In the genomic region with DNA sequence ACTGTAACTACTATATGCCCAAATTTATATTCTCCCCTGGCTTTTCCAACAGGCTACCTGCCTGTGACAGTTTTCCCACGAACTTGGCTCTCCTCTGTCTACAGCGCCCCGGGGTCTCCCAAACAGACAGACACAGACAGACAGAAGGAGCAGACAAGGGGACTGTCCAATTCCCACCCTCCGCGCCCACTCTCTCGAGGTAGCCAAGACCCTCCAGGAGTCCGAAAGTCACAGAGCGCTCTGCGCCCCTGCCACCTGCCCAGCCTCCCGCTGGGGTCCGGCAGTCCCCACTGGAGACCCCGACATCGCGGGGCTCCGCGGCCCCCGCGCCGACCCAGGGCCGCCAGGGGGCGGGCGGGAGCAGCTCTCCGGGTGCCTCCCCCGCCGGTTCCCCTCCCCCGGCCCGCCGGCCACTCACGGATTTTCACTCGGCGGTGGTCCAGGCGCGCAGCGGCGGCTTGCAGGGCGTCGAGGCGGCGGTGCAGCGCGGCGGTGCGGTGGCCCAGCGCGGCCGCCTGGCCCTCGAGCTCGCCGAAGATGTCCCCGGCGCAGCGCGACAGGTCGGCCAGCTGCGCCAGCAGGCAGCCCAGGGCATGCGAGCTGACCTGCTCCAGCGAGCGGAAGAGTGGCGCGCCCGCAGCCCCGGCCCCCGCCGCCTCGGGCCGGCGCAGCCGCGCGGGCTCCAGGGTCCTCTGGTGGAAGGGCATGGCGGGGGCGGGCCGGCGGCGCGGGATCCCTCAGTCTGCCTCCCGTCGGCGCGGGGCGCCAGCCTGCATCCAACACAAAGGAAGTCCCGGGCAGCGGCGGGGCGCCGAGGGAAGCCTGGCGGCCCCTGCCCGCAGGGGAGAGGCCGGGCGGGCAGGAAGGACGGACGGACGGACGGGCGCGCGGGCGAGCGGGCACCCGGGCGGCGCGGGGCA, we compare ENCODE assay signal across 8 cellular contexts.
DNase-seq lines count a peak whose midpoint lies in the region; ATAC-seq, FAIRE-seq and TF ChIP-seq lines count a peak whose summit lies in the region.

No MANE protein-coding gene starts in this region.

- H3K27ac ChIP-seq in A549 = peak overlapping the region; percentile 82 to 97
- no peak overlapping the region for H3K27ac ChIP-seq in mesenchymal stem cell (ENCODE audit: low read length, poor library complexity, severe bottlenecking)

- H4K8ac ChIP-seq in mesenchymal stem cell (ENCODE audit: low read length) = peak overlapping the region; percentile 85

- H2AK5ac ChIP-seq in mesenchymal stem cell (ENCODE audit: low read length, severe bottlenecking) = no peak overlapping the region

- no peaks in the 10 kb centered on the region for H3K9me3 ChIP-seq in A549
- H3K9me3 ChIP-seq in endocrine pancreas (ENCODE audit: control insufficient read depth, low read length) = no peaks in the 10 kb centered on the region
- no peaks in the 10 kb centered on the region for H3K9me3 ChIP-seq in mesenchymal stem cell (ENCODE audit: control insufficient read depth, low read length)

- H3K9ac ChIP-seq in endocrine pancreas (ENCODE audit: control insufficient read depth, insufficient read depth, low read length) (peak overlapping the region; percentile 38), mesenchymal stem cell (ENCODE audit: low read length) (peak overlapping the region; percentile 82)

- H2BK15ac ChIP-seq in mesenchymal stem cell (ENCODE audit: low read depth, poor library complexity, severe bottlenecking) = peak overlapping the region; percentile 57

- no peak for FAIRE-seq in A549 (lab: Jason Lieb, UNC)

- POLR2A ChIA-PET in A549 (lab: Yijun Ruan, JAX) = interaction anchor here (0.8 to 1.3 kb wide), 2 partner anchors 10 to 262 kb away, joined by 3 read pairs; no protein-coding TSS in a partner anchor

- TF ChIP-seq EP300 in A549 (IDR thresholded peaks at IDR 0.05) = no peak

- peak overlapping the region in 1 of 2 experiments; percentile 98 for H3K14ac ChIP-seq in mesenchymal stem cell (ENCODE audit: low read length in 2 of 2)

- H3K4me3 ChIP-seq in A549 = peak overlapping the region; percentile 75
- H3K4me3 ChIP-seq in endocrine pancreas (ENCODE audit: control insufficient read depth, insufficient read depth, low read length) = peak overlapping the region; percentile 63
- H3K4me3 ChIP-seq in mesenchymal stem cell (ENCODE audit: insufficient read depth in 1 of 2, low read depth in 1 of 2, low read length in 2 of 2) = peak overlapping the region; percentile 89 to 95

- H3K36me3 ChIP-seq in endocrine pancreas (ENCODE audit: control insufficient read depth, insufficient read depth, low read length) (no peaks in the 10 kb centered on the region), mesenchymal stem cell (ENCODE audit: control insufficient read depth in 1 of 2, insufficient read depth in 2 of 2, low read depth in 1 of 2, low read length in 2 of 2) (no peaks in the 10 kb centered on the region)

- no peak overlapping the region for H2BK5ac ChIP-seq in mesenchymal stem cell (ENCODE audit: low read depth, low read length, poor library complexity, severe bottlenecking)

- peak overlapping the region in 1 of 2 experiments; percentile 90 for H2BK12ac ChIP-seq in mesenchymal stem cell (ENCODE audit: low read length in 2 of 2)

- peak overlapping the region; percentile 95 to 100 for H3K18ac ChIP-seq in mesenchymal stem cell (ENCODE audit: low read depth in 1 of 2, low read length in 2 of 2)

- 3% methylated on average over 11 of the region's 103 CpGs for WGBS in A549 (ENCODE audit: missing lambda C conversion rate)
- under 1% methylated on average over 81 of the region's 103 CpGs for WGBS in mesenchymal stem cell

- peak overlapping the region; percentile 70 to 95 for H3K4ac ChIP-seq in mesenchymal stem cell (ENCODE audit: low read depth in 1 of 2, low read length in 2 of 2)

- H4K91ac ChIP-seq in mesenchymal stem cell (ENCODE audit: low read length) = peak overlapping the region; percentile 89

- H3K4me1 ChIP-seq in A549 = peaks cover 6% of the 10 kb centered on the region; the same call in 1 of the 3 replicates
- H3K4me1 ChIP-seq in endocrine pancreas (ENCODE audit: control insufficient read depth, insufficient read depth, low read length) = no peaks in the 10 kb centered on the region
- H3K4me1 ChIP-seq in mesenchymal stem cell (ENCODE audit: control insufficient read depth, insufficient read depth, low read depth, low read length) = peaks cover 5% of the 10 kb centered on the region

- ATAC-seq in A549 (peak; percentile 77 to 80), GM18498 (IDR thresholded peaks at IDR 0.05; ENCODE audit: unreplicated experiment) (peak; percentile 75), HG02938 (IDR thresholded peaks at IDR 0.05; ENCODE audit: unreplicated experiment) (peak; percentile 65)

- H3K27me3 ChIP-seq in endocrine pancreas (ENCODE audit: control insufficient read depth, insufficient read depth, low read length) = no peaks in the 10 kb centered on the region
- no peaks in the 10 kb centered on the region for H3K27me3 ChIP-seq in mesenchymal stem cell (ENCODE audit: control insufficient read depth in 1 of 2, insufficient read depth in 1 of 2, low read length in 2 of 2)

- peak in 1 of 2 experiments; percentile 54; a peak in 2 of 5 replicates for TF ChIP-seq RAD21 in A549 (conservative IDR thresholded peaks at IDR 0.05 in 1 of 2, IDR thresholded peaks at IDR 0.05 in 1 of 2)

- TF ChIP-seq CTCF in A549 (IDR thresholded peaks at IDR 0.05) = peak; percentile 77

- CTCF ChIA-PET in A549 (lab: Yijun Ruan, JAX) = interaction anchor here (0.6 to 2.9 kb wide), 18 partner anchors 9 to 586 kb away, joined by 3 to 16 read pairs (median 4); no protein-coding TSS in a partner anchor

- peak overlapping the region; percentile 95 for H2AFZ ChIP-seq in mesenchymal stem cell (ENCODE audit: low read depth, low read length)

- H3K23ac ChIP-seq in mesenchymal stem cell (ENCODE audit: low read length in 2 of 2) = peak overlapping the region in 1 of 2 experiments; percentile 89

- DNase-seq in A549 (ENCODE audit: low read depth in 1 of 2, low spot score in 1 of 2) = peak; percentile 42 to 77
- DNase-seq in NCI-H2171 (lab: John Stamatoyannopoulos, UW) = peak; percentile 65
- peak; percentile 87 for DNase-seq in activated CD8-positive, alpha-beta memory T cell treated with anti-CD3 and anti-CD28 coated beads for 24 hours
- DNase-seq in mesenchymal stem cell = peak; percentile 71
- peak; percentile 24 for DNase-seq in stimulated activated CD8-positive, alpha-beta memory T cell treated with anti-CD3 and anti-CD28 coated beads, Interleukin-7, amount 100 ng/mL, for 24 hours (ENCODE audit: low read depth)

- TF ChIP-seq POLR2A in A549 (IDR thresholded peaks at IDR 0.05; ENCODE audit: low read length) = no peak; the same call in 1 of the 2 replicates

- peaks cover 7% of the 10 kb centered on the region for H3K79me1 ChIP-seq in mesenchymal stem cell (replicated peaks; ENCODE audit: low read length, poor library complexity, severe bottlenecking)

- H3K4me2 ChIP-seq in A549 (peak overlapping the region; percentile 93), mesenchymal stem cell (ENCODE audit: low read length, poor library complexity, severe bottlenecking) (peak overlapping the region; percentile 97)

- peak overlapping the region; percentile 92 for H2BK120ac ChIP-seq in mesenchymal stem cell (ENCODE audit: low read depth, low read length)

TF ChIP-seq in A549, 52 proteins besides CTCF, POLR2A, EP300 and RAD21:
- TF ChIP-seq, protein P1, sequence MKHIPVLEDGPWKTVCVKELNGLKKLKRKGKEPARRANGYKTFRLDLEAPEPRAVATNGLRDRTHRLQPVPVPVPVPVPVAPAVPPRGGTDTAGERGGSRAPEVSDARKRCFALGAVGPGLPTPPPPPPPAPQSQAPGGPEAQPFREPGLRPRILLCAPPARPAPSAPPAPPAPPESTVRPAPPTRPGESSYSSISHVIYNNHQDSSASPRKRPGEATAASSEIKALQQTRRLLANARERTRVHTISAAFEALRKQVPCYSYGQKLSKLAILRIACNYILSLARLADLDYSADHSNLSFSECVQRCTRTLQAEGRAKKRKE (CRISPR knock-in tag; IDR thresholded peaks at IDR 0.05; ENCODE audit: low read depth) = no peak
- TF ChIP-seq JUN (IDR thresholded peaks at IDR 0.05) (no peak; a peak in 1 of 5 replicates), KDM5A (IDR thresholded peaks at IDR 0.05) (0 out of 2 replicates have a peak, but pooled peaks have one; percentile 22), HDAC2 (IDR thresholded peaks at IDR 0.05) (no peak), SMC3 (IDR thresholded peaks at IDR 0.05) (peak; percentile 79), MAZ (IDR thresholded peaks at IDR 0.05; ENCODE audit: borderline replicate concordance, low read depth, low read length) (no peak)
- TF ChIP-seq, protein P2, sequence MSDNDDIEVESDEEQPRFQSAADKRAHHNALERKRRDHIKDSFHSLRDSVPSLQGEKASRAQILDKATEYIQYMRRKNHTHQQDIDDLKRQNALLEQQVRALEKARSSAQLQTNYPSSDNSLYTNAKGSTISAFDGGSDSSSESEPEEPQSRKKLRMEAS (IDR thresholded peaks at IDR 0.05) = peak; percentile 6; the same call in 1 of the 2 replicates
TF ChIP-seq in A549: peak in this region for 3.

Comparison
In these comparisons a context has a peak if more than half of its experiments do, and no peak if none do; other contexts are left out.
1. DNase-seq: peak in every context shown above with its lines; median percentile 87 in activated CD8-positive, alpha-beta memory T cell treated with anti-CD3 and anti-CD28 coated beads for 24 hours; 71 in mesenchymal stem cell; 65 in NCI-H2171; 60 in A549; 24 in stimulated activated CD8-positive, alpha-beta memory T cell treated with anti-CD3 and anti-CD28 coated beads, Interleukin-7, amount 100 ng/mL, for 24 hours.